8 cellular contexts compared by ENCODE assay signal in genomic region chr4:139530833-139531427, GRCh38. TPM values are rescaled to one million over a fixed set of nuclear protein-coding genes. Genes with fewer than 3 reads are reported as not detected.
DNase-seq lines count a peak whose midpoint lies in the region; ATAC-seq, FAIRE-seq and TF ChIP-seq lines count a peak whose summit lies in the region.

No MANE protein-coding gene starts in this region.

- FAIRE-seq in RCC 7860 (lab: Jason Lieb, UNC): no peak

- H3K4me2 ChIP-seq in DND-41 (ENCODE audit: insufficient read depth, low read length) (no peak overlapping the region), HCT116 (ENCODE audit: low read length) (no peak overlapping the region)

- H4K20me1 ChIP-seq in DND-41 (ENCODE audit: insufficient read depth, low read length) (no peaks in the 10 kb centered on the region; the same call in 1 of the 2 replicates), HCT116 (ENCODE audit: insufficient read depth) (no peaks in the 10 kb centered on the region)

- RAD21 ChIA-PET in HCT116 (lab: Charles Lee; ENCODE audit: low non-redundant PET in 1 of 2, low total read pairs in 2 of 2, uncharacterized antibody in 2 of 2, unreplicated experiment in 2 of 2): no interaction called here

- CTCF ChIA-PET in HCT116 (lab: Charles Lee): interaction anchor here (0.6 to 1.1 kb wide), 2 partner anchors 14 to 74 kb away, joined by 3 to 4 read pairs; no protein-coding TSS in a partner anchor

- H3K9me3 ChIP-seq in DND-41 (ENCODE audit: insufficient read depth, low read length, severe bottlenecking) (no peaks in the 10 kb centered on the region), HCT116 (ENCODE audit: control insufficient read depth in 1 of 2, insufficient read depth in 1 of 2, low read depth in 1 of 2, low read length in 2 of 2) (no peaks in the 10 kb centered on the region)

- no peaks in the 10 kb centered on the region for H3K9me2 ChIP-seq in HCT116 (ENCODE audit: insufficient read depth)

- no peak overlapping the region for H3K4me3 ChIP-seq in DND-41 (ENCODE audit: low read depth in 1 of 2, low read length in 2 of 2)
- H3K4me3 ChIP-seq in HCT116 (replicated peaks in 1 of 2; ENCODE audit: low read depth in 1 of 2, low read length in 2 of 2): no peak overlapping the region
- no peak overlapping the region for H3K4me3 ChIP-seq in retinal pigment epithelial cell (ENCODE audit: low read length)

- TF ChIP-seq CTCF in DND-41 (IDR thresholded peaks at IDR 0.05; ENCODE audit: borderline replicate concordance, extremely low read depth, low read length, poor library complexity, severe bottlenecking): peak; percentile 60
- peak; percentile 70 to 72 (median 71); a peak in 5 of 6 replicates for TF ChIP-seq CTCF in HCT116 (IDR thresholded peaks at IDR 0.05 in 2 of 3, conservative IDR thresholded peaks at IDR 0.05 in 1 of 3; ENCODE audit: borderline replicate concordance in 1 of 3, insufficient read depth in 1 of 3, low read depth in 2 of 3, low read length in 2 of 3)
- peak; percentile 77 for TF ChIP-seq CTCF in retinal pigment epithelial cell (conservative IDR thresholded peaks at IDR 0.05; ENCODE audit: low read depth, low read length)

- TF ChIP-seq RAD21 in HCT116 (IDR thresholded peaks at IDR 0.05; ENCODE audit: low read depth): peak; percentile 54

- intact Hi-C loops in HCT116 (cut with micrococcal nuclease): loop anchor here (10.0 kb wide), 3 partner anchors 116 to 496 kb away; no protein-coding TSS in a partner anchor
- intact Hi-C loops in Right ventricle myocardium superior (cut with DNase I): no loop called here

- H3K27me3 ChIP-seq in DND-41 (ENCODE audit: insufficient read depth, low read length, poor library complexity) (no peaks in the 10 kb centered on the region), HCT116 (ENCODE audit: insufficient read depth, low read length) (no peaks in the 10 kb centered on the region)

- H3K4me1 ChIP-seq in DND-41 (ENCODE audit: insufficient read depth, low read length) (no peaks in the 10 kb centered on the region), HCT116 (ENCODE audit: control insufficient read depth in 1 of 2, insufficient read depth in 2 of 2, low read length in 2 of 2) (no peaks in the 10 kb centered on the region; a peak in 1 of 4 replicates)

- H2AFZ ChIP-seq in DND-41 (ENCODE audit: low read depth, low read length): no peak overlapping the region
- H2AFZ ChIP-seq in HCT116 (ENCODE audit: low read depth, low read length, poor library complexity, severe bottlenecking): no peak overlapping the region

- TF ChIP-seq POLR2A in HCT116 (IDR thresholded peaks at IDR 0.05; ENCODE audit: borderline replicate concordance, extremely low read depth, insufficient read depth, insufficient read length): no peak

- POLR2A ChIA-PET in HCT116 (lab: Charles Lee): no interaction called here

- DNase-seq in DND-41 (peak; percentile 54), HCT116 (ENCODE audit: low read depth, low spot score) (peak; percentile 13), OCI-M2 (lab: John Stamatoyannopoulos, UW; ENCODE audit: unreplicated experiment) (peak; percentile 27), Right ventricle myocardium superior (no peak), retinal pigment epithelial cell (ENCODE audit: low read depth) (no peak), RCC 7860 (ENCODE audit: low spot score) (no peak), GOT3 (lab: John Stamatoyannopoulos, UW) (no peak)
- DNase-seq in activated T-helper 9 cell treated with anti-CD3 and anti-CD28 coated beads, Interleukin-2, amount 50 U/mL, for 16 hours (ENCODE audit: low read depth): peak; percentile 23

- no peak overlapping the region for H3K27ac ChIP-seq in DND-41 (ENCODE audit: low read length)
- no peak overlapping the region for H3K27ac ChIP-seq in HCT116 (ENCODE audit: low read depth, low read length)

- H3K36me3 ChIP-seq in DND-41 (ENCODE audit: insufficient read depth, low read length) (peaks cover 58% of the 10 kb centered on the region), HCT116 (ENCODE audit: control insufficient read depth in 1 of 2, insufficient read depth in 2 of 2, low read length in 2 of 2) (peaks cover 2 to 15% of the 10 kb centered on the region in 2 experiments; a peak in 3 of 4 replicates)

- no peak overlapping the region for H3K9ac ChIP-seq in DND-41 (ENCODE audit: low read depth, low read length)
- no peak overlapping the region for H3K9ac ChIP-seq in HCT116 (ENCODE audit: low read length)

- peaks cover 4% of the 10 kb centered on the region; the same call in 1 of the 2 replicates for H3K79me2 ChIP-seq in DND-41 (ENCODE audit: insufficient read depth, low read length)
- H3K79me2 ChIP-seq in HCT116 (ENCODE audit: insufficient read depth, low read length): peaks cover 14% of the 10 kb centered on the region

- BruUV-seq in HCT116 (replicated peaks; lab: Mats Ljungman, UMichigan): no TSS peak

- peak; percentile 74 for ATAC-seq in DND-41 (ENCODE audit: insufficient read depth, low read depth)
- ATAC-seq in HCT116: peak; percentile 98
- peak; percentile 69 for ATAC-seq in Right ventricle myocardium superior (ENCODE audit: poor library complexity)

TF ChIP-seq in HCT116, 20 proteins besides CTCF, POLR2A, EP300 and RAD21:
- TF ChIP-seq CBX3 (IDR thresholded peaks at IDR 0.05; ENCODE audit: low read depth) (no peak), ATF3 (IDR thresholded peaks at IDR 0.05) (no peak), ELF1 (IDR thresholded peaks at IDR 0.05; ENCODE audit: borderline replicate concordance, low read depth) (no peak), YY1 (IDR thresholded peaks at IDR 0.05; ENCODE audit: extremely low read depth, insufficient replicate concordance, low read depth, low read length) (no peak), SRF (IDR thresholded peaks at IDR 0.05; ENCODE audit: low read depth) (no peak), MAX (IDR thresholded peaks at IDR 0.05) (no peak), POLR2AphosphoS5 (IDR thresholded peaks at IDR 0.05; ENCODE audit: low read depth, low read length) (no peak), EGR1 (IDR thresholded peaks at IDR 0.05; ENCODE audit: low read depth) (no peak)

RNA-seq across cellular contexts. Expression of gene SETD7, which starts 25.1 kb away (rescaled TPM):
- total RNA-seq in HCT116 (2021; ENCODE audit: unreplicated experiment) (41.6 TPM), Right ventricle myocardium superior (46.3 TPM)
- 18.5 and 20.8 TPM in 2 replicates for polyA plus RNA-seq in HCT116 (2012)

Comparison
In these comparisons a context has a peak if more than half of its experiments do, and no peak if none do; other contexts are left out.
1. DNase-seq: peak in DND-41 (single experiment), HCT116 (single experiment), OCI-M2 (single experiment) and activated T-helper 9 cell treated with anti-CD3 and anti-CD28 coated beads, Interleukin-2, amount 50 U/mL, for 16 hours (single experiment); none in Right ventricle myocardium superior (single experiment), retinal pigment epithelial cell (single experiment), RCC 7860 (single experiment) and GOT3 (single experiment).
2. Peak in every context shown above with its lines, with median percentiles within 50 percentile points of each other: ATAC-seq and CTCF ChIP-seq.